ENCODE assay signal across 1 cellular context in the genomic region with DNA sequence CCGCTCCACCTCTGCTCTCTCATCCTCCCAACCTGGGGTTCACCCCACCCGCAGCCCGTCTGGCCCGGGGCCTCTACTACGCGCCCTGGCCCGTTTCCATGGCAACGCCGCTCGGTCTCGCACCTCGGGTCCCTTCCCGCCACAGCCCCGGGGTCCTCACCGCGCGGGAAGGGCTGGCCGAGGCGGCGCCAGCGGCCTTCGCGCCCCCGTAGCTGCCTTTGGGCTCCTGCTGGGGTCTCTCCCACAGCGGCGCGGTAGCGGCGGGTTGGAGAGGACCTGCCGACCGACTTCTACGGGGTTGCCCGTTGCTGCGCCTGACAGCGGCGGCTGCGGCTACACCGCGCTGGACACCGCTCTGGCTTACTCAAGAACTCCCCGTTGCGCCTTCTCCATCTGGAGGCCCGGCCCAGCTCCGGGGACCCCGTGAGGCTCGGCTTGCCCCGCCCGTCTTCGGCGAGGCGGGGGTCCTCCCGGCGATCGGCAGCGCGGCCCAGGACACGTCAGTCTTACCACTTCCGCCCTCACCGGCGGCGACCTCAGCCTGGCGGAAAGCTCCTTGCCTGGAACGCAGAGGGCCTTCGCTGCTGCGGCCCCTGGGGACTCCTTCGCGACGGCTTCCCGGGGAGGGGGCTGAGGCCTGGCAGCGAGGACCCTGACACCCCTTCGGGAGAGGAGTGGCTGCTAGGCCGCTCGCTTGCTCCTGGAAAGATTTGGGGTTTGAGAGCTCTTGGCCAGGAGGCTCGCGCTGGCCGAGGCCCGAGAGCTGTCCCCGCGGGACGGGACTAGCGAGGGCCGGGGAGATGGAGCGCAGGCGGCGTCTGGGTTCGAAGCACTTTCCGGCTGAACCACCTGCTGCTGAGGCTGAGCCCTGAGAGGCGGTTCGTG.
A peak's percentile ranks its signal among the peaks of the same experiment; 100 is the strongest.
TF ChIP-seq lines count a peak whose summit lies in the region.

Gene TM9SF1 (minus strand): TSS at position 256 of the 885 bp plus-strand sequence. CDS start 422 bp downstream, outside the sequence.

TF ChIP-seq in HepG2, 621 proteins besides CTCF, POLR2A, EP300 and RAD21 (continued from another document and continues in another):
- peak; percentile 98 for TF ChIP-seq MYC (CRISPR knock-in tag; IDR thresholded peaks at IDR 0.05; ENCODE audit: borderline replicate concordance)
- peak; percentile 99 for TF ChIP-seq ZNF274 (CRISPR knock-in tag; IDR thresholded peaks at IDR 0.05)
- peak; percentile 98 for TF ChIP-seq XRCC5 (optimal IDR thresholded peaks at IDR 0.05; ENCODE audit: low read length)
- peak; percentile 99 for TF ChIP-seq RARG (CRISPR knock-in tag; IDR thresholded peaks at IDR 0.05; ENCODE audit: low read depth)
- TF ChIP-seq, protein P1, sequence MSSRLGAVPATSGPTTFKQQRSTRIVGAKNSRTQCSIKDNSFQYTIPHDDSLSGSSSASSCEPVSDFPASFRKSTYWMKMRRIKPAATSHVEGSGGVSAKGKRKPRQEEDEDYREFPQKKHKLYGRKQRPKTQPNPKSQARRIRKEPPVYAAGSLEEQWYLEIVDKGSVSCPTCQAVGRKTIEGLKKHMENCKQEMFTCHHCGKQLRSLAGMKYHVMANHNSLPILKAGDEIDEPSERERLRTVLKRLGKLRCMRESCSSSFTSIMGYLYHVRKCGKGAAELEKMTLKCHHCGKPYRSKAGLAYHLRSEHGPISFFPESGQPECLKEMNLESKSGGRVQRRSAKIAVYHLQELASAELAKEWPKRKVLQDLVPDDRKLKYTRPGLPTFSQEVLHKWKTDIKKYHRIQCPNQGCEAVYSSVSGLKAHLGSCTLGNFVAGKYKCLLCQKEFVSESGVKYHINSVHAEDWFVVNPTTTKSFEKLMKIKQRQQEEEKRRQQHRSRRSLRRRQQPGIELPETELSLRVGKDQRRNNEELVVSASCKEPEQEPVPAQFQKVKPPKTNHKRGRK (CRISPR knock-in tag; IDR thresholded peaks at IDR 0.05), result peak; percentile 87
- TF ChIP-seq ZSCAN29 (CRISPR knock-in tag; conservative IDR thresholded peaks at IDR 0.05), result peak; percentile 97
- TF ChIP-seq ZNF768 (CRISPR knock-in tag; IDR thresholded peaks at IDR 0.05), result peak; percentile 80
- TF ChIP-seq THAP9 (CRISPR knock-in tag; IDR thresholded peaks at IDR 0.05; ENCODE audit: borderline replicate concordance), result peak; percentile 99
- TF ChIP-seq SIX1 (CRISPR knock-in tag; IDR thresholded peaks at IDR 0.05; ENCODE audit: borderline replicate concordance), result 0 out of 2 replicates have a peak, but pooled peaks have one; percentile 42
- peak; percentile 91 for TF ChIP-seq POLR2AphosphoS5 (IDR thresholded peaks at IDR 0.05; ENCODE audit: low read depth, low read length)
- TF ChIP-seq, protein P2, sequence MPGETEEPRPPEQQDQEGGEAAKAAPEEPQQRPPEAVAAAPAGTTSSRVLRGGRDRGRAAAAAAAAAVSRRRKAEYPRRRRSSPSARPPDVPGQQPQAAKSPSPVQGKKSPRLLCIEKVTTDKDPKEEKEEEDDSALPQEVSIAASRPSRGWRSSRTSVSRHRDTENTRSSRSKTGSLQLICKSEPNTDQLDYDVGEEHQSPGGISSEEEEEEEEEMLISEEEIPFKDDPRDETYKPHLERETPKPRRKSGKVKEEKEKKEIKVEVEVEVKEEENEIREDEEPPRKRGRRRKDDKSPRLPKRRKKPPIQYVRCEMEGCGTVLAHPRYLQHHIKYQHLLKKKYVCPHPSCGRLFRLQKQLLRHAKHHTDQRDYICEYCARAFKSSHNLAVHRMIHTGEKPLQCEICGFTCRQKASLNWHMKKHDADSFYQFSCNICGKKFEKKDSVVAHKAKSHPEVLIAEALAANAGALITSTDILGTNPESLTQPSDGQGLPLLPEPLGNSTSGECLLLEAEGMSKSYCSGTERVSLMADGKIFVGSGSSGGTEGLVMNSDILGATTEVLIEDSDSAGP (CRISPR knock-in tag; IDR thresholded peaks at IDR 0.05; ENCODE audit: borderline replicate concordance), result no peak
- TF ChIP-seq, protein P3, sequence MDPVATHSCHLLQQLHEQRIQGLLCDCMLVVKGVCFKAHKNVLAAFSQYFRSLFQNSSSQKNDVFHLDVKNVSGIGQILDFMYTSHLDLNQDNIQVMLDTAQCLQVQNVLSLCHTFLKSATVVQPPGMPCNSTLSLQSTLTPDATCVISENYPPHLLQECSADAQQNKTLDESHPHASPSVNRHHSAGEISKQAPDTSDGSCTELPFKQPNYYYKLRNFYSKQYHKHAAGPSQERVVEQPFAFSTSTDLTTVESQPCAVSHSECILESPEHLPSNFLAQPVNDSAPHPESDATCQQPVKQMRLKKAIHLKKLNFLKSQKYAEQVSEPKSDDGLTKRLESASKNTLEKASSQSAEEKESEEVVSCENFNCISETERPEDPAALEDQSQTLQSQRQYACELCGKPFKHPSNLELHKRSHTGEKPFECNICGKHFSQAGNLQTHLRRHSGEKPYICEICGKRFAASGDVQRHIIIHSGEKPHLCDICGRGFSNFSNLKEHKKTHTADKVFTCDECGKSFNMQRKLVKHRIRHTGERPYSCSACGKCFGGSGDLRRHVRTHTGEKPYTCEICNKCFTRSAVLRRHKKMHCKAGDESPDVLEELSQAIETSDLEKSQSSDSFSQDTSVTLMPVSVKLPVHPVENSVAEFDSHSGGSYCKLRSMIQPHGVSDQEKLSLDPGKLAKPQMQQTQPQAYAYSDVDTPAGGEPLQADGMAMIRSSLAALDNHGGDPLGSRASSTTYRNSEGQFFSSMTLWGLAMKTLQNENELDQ (CRISPR knock-in tag; IDR thresholded peaks at IDR 0.05; ENCODE audit: borderline replicate concordance), result peak; percentile 20
- TF ChIP-seq ZNF564 (CRISPR knock-in tag; IDR thresholded peaks at IDR 0.05), result no peak
- peak; percentile 99 for TF ChIP-seq ZNF883 (CRISPR knock-in tag; IDR thresholded peaks at IDR 0.05; ENCODE audit: not compliant biosample characterization)
- peak; percentile 97 for TF ChIP-seq ZNF101 (CRISPR knock-in tag; IDR thresholded peaks at IDR 0.05; ENCODE audit: borderline replicate concordance, low read depth)
- TF ChIP-seq ZC3H4 (CRISPR knock-in tag; IDR thresholded peaks at IDR 0.05; ENCODE audit: borderline replicate concordance), result no peak; the same call in 1 of the 2 replicates
- peak; percentile 97; the same call in 1 of the 2 replicates for TF ChIP-seq FUBP1 (CRISPR knock-in tag; IDR thresholded peaks at IDR 0.05; ENCODE audit: borderline replicate concordance)
- peak; percentile 100 for TF ChIP-seq ZNF343 (CRISPR knock-in tag; IDR thresholded peaks at IDR 0.05)
- peak; percentile 63; the same call in 1 of the 2 replicates for TF ChIP-seq ATRX (CRISPR knock-in tag; IDR thresholded peaks at IDR 0.05; ENCODE audit: borderline replicate concordance)
- TF ChIP-seq ZNF407 (CRISPR knock-in tag; IDR thresholded peaks at IDR 0.05; ENCODE audit: not compliant biosample characterization), result peak; percentile 100
- TF ChIP-seq NR2F1 (CRISPR knock-in tag; IDR thresholded peaks at IDR 0.05), result 0 out of 4 replicates have a peak, but pooled peaks have one; percentile 5 to 11
- TF ChIP-seq RFX5 (IDR thresholded peaks at IDR 0.05; ENCODE audit: low read depth, low read length), result 0 out of 2 replicates have a peak, but pooled peaks have one; percentile 42
- TF ChIP-seq PITX1 (CRISPR knock-in tag; IDR thresholded peaks at IDR 0.05), result peak; percentile 89
- peak; percentile 83 for TF ChIP-seq CBX1 (IDR thresholded peaks at IDR 0.05; ENCODE audit: low read depth)
- TF ChIP-seq KLF12 (CRISPR knock-in tag; IDR thresholded peaks at IDR 0.05; ENCODE audit: borderline replicate concordance), result peak; percentile 99
- TF ChIP-seq SRSF4 (IDR thresholded peaks at IDR 0.05; ENCODE audit: low read depth, low read length, poor library complexity, severe bottlenecking), result no peak
- peak; percentile 96 for TF ChIP-seq NKX3-1 (CRISPR knock-in tag; IDR thresholded peaks at IDR 0.05)
- TF ChIP-seq MTF1 (CRISPR knock-in tag; IDR thresholded peaks at IDR 0.05), result peak; percentile 89
- peak; percentile 97 for TF ChIP-seq KLF9 (CRISPR knock-in tag; IDR thresholded peaks at IDR 0.05; ENCODE audit: low read depth)
